In the genomic region with DNA sequence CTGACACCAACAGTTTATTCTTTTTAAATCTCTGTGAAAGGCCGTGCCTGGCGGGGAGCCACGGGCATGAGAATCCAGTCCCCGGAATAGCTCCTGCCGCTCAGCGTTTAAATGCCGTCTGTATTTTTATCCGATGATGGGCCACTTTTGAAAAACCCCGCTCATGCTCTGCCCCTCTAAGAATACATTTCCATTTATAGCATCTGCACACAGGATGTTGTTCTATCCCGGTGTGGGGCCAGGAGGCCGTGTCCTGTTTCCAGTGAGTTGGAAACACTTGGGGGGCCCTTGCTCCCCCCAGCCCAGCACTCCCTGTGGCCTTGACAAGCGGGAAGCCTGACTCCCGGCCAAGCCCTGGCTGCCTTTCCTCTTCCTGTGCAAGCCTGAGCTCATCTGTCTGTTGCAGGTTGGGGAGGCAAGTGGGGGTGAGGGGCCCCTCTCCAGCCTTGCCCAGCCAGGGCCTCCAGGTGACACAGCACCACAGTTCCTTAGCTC, we compare ENCODE assay signal across 9 cellular contexts. TPM values are rescaled to one million over a fixed set of nuclear protein-coding genes. Genes with fewer than 3 reads are reported as not detected.
A peak's percentile ranks its signal among the peaks of the same experiment; 100 is the strongest.
DNase-seq lines count a peak whose midpoint lies in the region; TF ChIP-seq lines count a peak whose summit lies in the region.
"Had no signal": no experiment of that assay in that cellular context is flagged by ENCODE, and none has a peak within 500 bp of the region (broad histone marks: within the 10 kb centered on the region; RNA-seq: fewer than 3 reads in every experiment).

No MANE protein-coding gene starts in this region.

- no peak for TF ChIP-seq CTCF in retinal pigment epithelial cell (conservative IDR thresholded peaks at IDR 0.05; ENCODE audit: low read depth, low read length)

- no peak overlapping the region for H3K4me3 ChIP-seq in retinal pigment epithelial cell (ENCODE audit: low read length)

- DNase-seq in EL: peak; percentile 38
- DNase-seq in cerebellum (ENCODE audit: low spot score): peak; percentile 60
- peak; percentile 71 for DNase-seq in inferior parietal cortex (ENCODE audit: extremely low spot score)
- peak; percentile 60 for DNase-seq in retinal pigment epithelial cell (ENCODE audit: low read depth)
- DNase-seq in NOMO-1 treated with dmso at 0.1 percent for 144 hours (lab: John Stamatoyannopoulos, UW; ENCODE audit: unreplicated experiment): no peak
- DNase-seq in activated T-cell treated with anti-CD3 and anti-CD28 coated beads, Interleukin-2, amount 50 U/mL, for 1 hour: no peak
- DNase-seq in 8988T: no peak
- no peak for DNase-seq in NCI-H1092 treated with DMSO at 0.1 percent for 48 hours (lab: John Stamatoyannopoulos, UW)
- DNase-seq: COR-L47 had no signal

RNA-seq across cellular contexts. Expression of a gene that starts 39.0 kb away (rescaled TPM):
- total RNA-seq in cerebellum: 59.2 TPM

Comparison
In these comparisons a context has a peak if more than half of its experiments do, and no peak if none do; other contexts are left out.
1. DNase-seq: peak in EL (single experiment), cerebellum (single experiment), inferior parietal cortex (single experiment) and retinal pigment epithelial cell (single experiment); none in NOMO-1 treated with dmso at 0.1 percent for 144 hours (single experiment), activated T-cell treated with anti-CD3 and anti-CD28 coated beads, Interleukin-2, amount 50 U/mL, for 1 hour (single experiment), 8988T (single experiment) and NCI-H1092 treated with DMSO at 0.1 percent for 48 hours (single experiment).